ENCODE assay signal across 32 cellular contexts in the genomic region with DNA sequence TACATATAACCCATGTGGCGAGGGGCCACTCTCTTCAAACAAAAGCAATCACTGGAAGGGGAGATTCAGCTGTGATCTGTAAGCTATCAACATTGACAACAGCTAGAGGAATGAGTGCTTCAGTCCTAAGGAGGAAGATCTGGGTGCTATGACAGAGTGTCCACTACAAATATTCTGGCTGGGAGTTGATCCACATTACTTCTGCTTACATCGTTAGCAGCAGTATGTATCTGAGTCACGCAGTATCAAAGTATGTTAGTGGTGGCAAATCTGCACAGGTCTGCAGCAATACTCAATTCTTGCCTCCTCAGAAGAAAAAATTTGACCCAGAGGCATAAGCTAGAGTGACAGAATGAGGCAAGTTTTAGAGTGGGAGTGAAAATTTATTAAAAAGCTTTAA.
"Had no signal": no experiment of that assay in that cellular context is flagged by ENCODE, and none has a peak within 500 bp of the region (broad histone marks: within the 10 kb centered on the region; RNA-seq: fewer than 3 reads in every experiment).

No MANE protein-coding gene starts in this region.

- DNase-seq: Kasumi-1, MG63, MV-4-11, NCI-H1092, NCI-H1105, NCI-H1436, NCI-H146, NCI-H1694, NCI-H187, NCI-H1930, NCI-H2029 treated with DMSO at 0.1 percent for 48 hours, NCI-H2081 treated with DMSO at 0.1 percent for 48 hours, NCI-H2107, NCI-H2171, NCI-H226, NCI-H446 treated with DMSO at 0.1 percent for 48 hours, NCI-H510A, NCI-H524, NCI-H526, NCI-H69, NCI-H748 treated with DMSO at 0.1 percent for 48 hours, NCI-H82, PC-9, SHP77, SK-N-SH, SW 1271, T-helper 1 cell had no signal

- H3K4me2 ChIP-seq: PC-9, SK-N-SH had no signal

- H2AFZ ChIP-seq: PC-9 had no signal

- H3K27me3 ChIP-seq: MG63, SJSA1 had no signal

- H3K36me3 ChIP-seq: MG63, SJSA1 had no signal

- FAIRE-seq: RCC 7860 had no signal

- H3K9ac ChIP-seq: SK-N-SH had no signal

- H3K4me3 ChIP-seq: MG63, PC-9, SJSA1 had no signal

- ATAC-seq: Panc1, Right ventricle myocardium inferior had no signal

- H3K4me1 ChIP-seq: SJSA1 had no signal

- H3K27ac ChIP-seq: PC-9, RWPE1, SJSA1 had no signal

- H3K9me3 ChIP-seq: MG63, SK-N-SH had no signal
